Comparison of ENCODE assay signal across 8 cellular contexts in genomic region chr2:129936334-129936934, GRCh38.
DNase-seq lines count a peak whose midpoint lies in the region; ATAC-seq, FAIRE-seq and TF ChIP-seq lines count a peak whose summit lies in the region.

No MANE protein-coding gene starts in this region.

- FAIRE-seq in D721Med (lab: Jason Lieb, UNC): no peak

- intact Hi-C loops in head of caudate nucleus (cut with DNase I): loop anchor here (5.0 kb wide), 1 partner anchor 401 kb away; no protein-coding TSS in a partner anchor

- ATAC-seq in GM21447 (IDR thresholded peaks at IDR 0.05; ENCODE audit: unreplicated experiment) (peak; percentile 75), HG02852 (IDR thresholded peaks at IDR 0.05; ENCODE audit: unreplicated experiment) (no peak)

- TF ChIP-seq CTCF in D721Med (IDR thresholded peaks at IDR 0.05; ENCODE audit: insufficient read depth, missing control alignments): no peak

- peak; percentile 50 for DNase-seq in DMS153 (lab: John Stamatoyannopoulos, UW)
- DNase-seq in RKO (ENCODE audit: low spot score): peak; percentile 61
- DNase-seq in head of caudate nucleus: peak in 28 of 42 donors; percentile 41 to 90 (median 73)
- no peak for DNase-seq in D721Med (ENCODE audit: insufficient read length, low spot score)
- DNase-seq in T1000 (lab: John Stamatoyannopoulos, UW): no peak
- DNase-seq in 8988T: no peak

Comparison
In these comparisons a context has a peak if more than half of its experiments do, and no peak if none do; other contexts are left out.
1. DNase-seq: peak in DMS153 (single experiment), RKO (single experiment) and head of caudate nucleus (28 of 42); none in D721Med (single experiment), T1000 (single experiment) and 8988T (single experiment).